ENCODE assay signal across 1 cellular context in genomic region chr17:49425004-49425286, GRCh38.
TF ChIP-seq lines count a peak whose summit lies in the region.

No MANE protein-coding gene starts in this region.

TF ChIP-seq in K562, 482 proteins besides CTCF, POLR2A, EP300 and RAD21 (continued from another document):
- no peak for TF ChIP-seq ZNF140 (CRISPR knock-in tag; IDR thresholded peaks at IDR 0.05)
- no peak for TF ChIP-seq TAL1 (IDR thresholded peaks at IDR 0.05)
- no peak for TF ChIP-seq GABPB2 (CRISPR knock-in tag; conservative IDR thresholded peaks at IDR 0.05)
- TF ChIP-seq PURB (CRISPR knock-in tag; IDR thresholded peaks at IDR 0.05; ENCODE audit: low read depth): no peak
- TF ChIP-seq MBD1 (CRISPR knock-in tag; IDR thresholded peaks at IDR 0.05): no peak
- no peak for TF ChIP-seq ARID2 (IDR thresholded peaks at IDR 0.05)
- TF ChIP-seq EWSR1 (IDR thresholded peaks at IDR 0.05; ENCODE audit: borderline replicate concordance, low read depth, partially characterized antibody): no peak
- TF ChIP-seq ZNF436 (CRISPR knock-in tag; IDR thresholded peaks at IDR 0.05): 0 out of 2 replicates have a peak, but pooled peaks have one; percentile 6
- TF ChIP-seq RFX1 (IDR thresholded peaks at IDR 0.05): no peak
- no peak for TF ChIP-seq CBX5 (IDR thresholded peaks at IDR 0.05; ENCODE audit: borderline replicate concordance, low read depth)
- no peak for TF ChIP-seq MYNN (IDR thresholded peaks at IDR 0.05)
- no peak for TF ChIP-seq MYNN (CRISPR knock-in tag; IDR thresholded peaks at IDR 0.05)
- no peak for TF ChIP-seq CREB3 (tag; conservative IDR thresholded peaks at IDR 0.05; ENCODE audit: low read depth)
- TF ChIP-seq ZNF398 (CRISPR knock-in tag; IDR thresholded peaks at IDR 0.05): no peak
- no peak for TF ChIP-seq FIP1L1 (IDR thresholded peaks at IDR 0.05; ENCODE audit: low read depth, low read length, poor library complexity, severe bottlenecking)
- no peak for TF ChIP-seq ZNF449 (CRISPR knock-in tag; IDR thresholded peaks at IDR 0.05)
- TF ChIP-seq CUX1 (CRISPR knock-in tag; IDR thresholded peaks at IDR 0.05): 0 out of 2 replicates have a peak, but pooled peaks have one; percentile 73
- TF ChIP-seq ZNF699 (CRISPR knock-in tag; IDR thresholded peaks at IDR 0.05; ENCODE audit: insufficient replicate concordance): no peak
